In the genomic region with DNA sequence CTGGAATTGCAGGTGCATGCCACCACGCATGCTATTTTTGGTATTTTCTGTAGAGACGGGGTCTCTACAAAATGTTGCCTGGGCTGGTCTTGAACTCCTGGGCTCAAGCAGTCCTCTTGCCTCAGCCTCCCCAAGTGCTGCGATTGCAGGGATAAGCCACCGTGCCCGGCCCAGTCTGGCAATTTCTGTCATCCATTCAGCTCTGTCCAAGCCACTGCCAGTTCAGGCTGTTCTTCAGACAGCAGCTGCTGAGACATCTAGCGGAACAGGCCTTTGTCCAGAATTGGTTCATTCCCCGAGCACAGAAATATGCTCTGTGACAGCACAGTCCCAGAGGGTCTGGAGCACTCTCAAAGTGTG, we compare ENCODE assay signal across 29 cellular contexts. TPM values are rescaled to one million over a fixed set of nuclear protein-coding genes. Genes with fewer than 3 reads are reported as not detected.
DNase-seq lines count a peak whose midpoint lies in the region; ATAC-seq, FAIRE-seq and TF ChIP-seq lines count a peak whose summit lies in the region.
"Had no signal": no experiment of that assay in that cellular context is flagged by ENCODE, and none has a peak within 500 bp of the region (broad histone marks: within the 10 kb centered on the region; RNA-seq: fewer than 3 reads in every experiment).

No MANE protein-coding gene starts in this region.

- no peak for FAIRE-seq in kidney (lab: Jason Lieb, UNC)
- no peak for FAIRE-seq in pancreas (lab: Jason Lieb, UNC)
- FAIRE-seq: A204.1 had no signal

- no peak overlapping the region for H3K18ac ChIP-seq in mesendoderm (ENCODE audit: low read length)

- no peak overlapping the region for H3K4me3 ChIP-seq in cardiac muscle cell
- H3K4me3 ChIP-seq in right atrium auricular region = no peak overlapping the region
- no peak overlapping the region for H3K4me3 ChIP-seq in kidney (ENCODE audit: low read length in 2 of 2)
- H3K4me3 ChIP-seq in pancreas = no peak overlapping the region
- H3K4me3 ChIP-seq in mesendoderm (ENCODE audit: low read length) = no peak overlapping the region
- H3K4me3 ChIP-seq: body of pancreas, colonic mucosa, MG63, SK-N-MC had no signal

- H3K4me2 ChIP-seq in mesendoderm (ENCODE audit: low read length) = no peak overlapping the region

- no peak overlapping the region for H2AK5ac ChIP-seq in mesendoderm (ENCODE audit: low read length)

- DNase-seq in cardiac muscle cell (ENCODE audit: low read depth in 1 of 2, low spot score in 1 of 2) (no peak), right atrium auricular region (ENCODE audit: low spot score) (no peak), kidney (no peak), pancreas (no peak), ACHN (no peak), mesendoderm (no peak)
- DNase-seq in activated naive CD4-positive, alpha-beta T cell treated with anti-CD3 and anti-CD28 coated beads, Interleukin-2, amount 50 U/mL, for 72 hours (ENCODE audit: low spot score in 2 of 2) = no peak
- DNase-seq: activated CD4-positive, alpha-beta T cell treated with anti-CD3 and anti-CD28 coated beads for 1 hour; activated CD8-positive, alpha-beta T cell treated with anti-CD3 and anti-CD28 coated beads for 36 hours; activated gamma-delta T cell treated with Interleukin-2 at 50 U/mL for 16 hours; colonic mucosa; DMS79 treated with DMSO at 0.1 percent for 48 hours; effector memory CD8-positive, alpha-beta T cell; foreskin melanocyte; KBM-7; MG63; naive B cell; NCI-H2107; NCI-H526; T-helper 17 cell had no signal

- H2BK5ac ChIP-seq in mesendoderm (ENCODE audit: low read length) = no peak overlapping the region

- no peak overlapping the region for H2BK15ac ChIP-seq in mesendoderm (replicated peaks; ENCODE audit: low read depth)

- no peak overlapping the region for H3K4ac ChIP-seq in mesendoderm (ENCODE audit: low read depth, low read length)

- peak in 3 of 4 donors; percentile 18 to 38 (median 19) for ATAC-seq in pancreas
- no peak for ATAC-seq in GM19452 (IDR thresholded peaks at IDR 0.05; ENCODE audit: unreplicated experiment)
- ATAC-seq in activated naive CD4-positive, alpha-beta T cell treated with anti-CD3 and anti-CD28 coated beads, Interleukin-2, amount 50 U/mL, for 72 hours = no peak
- ATAC-seq: activated CD8-positive, alpha-beta T cell treated with anti-CD3 and anti-CD28 coated beads for 36 hours; effector memory CD8-positive, alpha-beta T cell; esophagus mucosa; T-helper 17 cell had no signal

- H3K36me3 ChIP-seq in cardiac muscle cell (no peaks in the 10 kb centered on the region), right atrium auricular region (no peaks in the 10 kb centered on the region), kidney (ENCODE audit: control insufficient read depth in 1 of 2, insufficient read depth in 2 of 2, low read length in 2 of 2) (no peaks in the 10 kb centered on the region), pancreas (no peaks in the 10 kb centered on the region), mesendoderm (ENCODE audit: control insufficient read depth, insufficient read depth, low read length) (no peaks in the 10 kb centered on the region)
- H3K36me3 ChIP-seq: colonic mucosa, MG63 had no signal

- no peaks in the 10 kb centered on the region for H3K79me2 ChIP-seq in mesendoderm (ENCODE audit: control insufficient read depth, insufficient read depth, low read length)

- H3K56ac ChIP-seq in mesendoderm (ENCODE audit: low read length) = no peak overlapping the region

- no peaks in the 10 kb centered on the region for H3K9me3 ChIP-seq in cardiac muscle cell (ENCODE audit: low read depth)
- no peaks in the 10 kb centered on the region for H3K9me3 ChIP-seq in right atrium auricular region
- no peaks in the 10 kb centered on the region for H3K9me3 ChIP-seq in kidney (ENCODE audit: control insufficient read depth in 1 of 2, low read length in 2 of 2)
- no peaks in the 10 kb centered on the region for H3K9me3 ChIP-seq in pancreas
- H3K9me3 ChIP-seq: body of pancreas, Caco-2, colonic mucosa, MG63 had no signal

- H4K8ac ChIP-seq in mesendoderm (ENCODE audit: low read depth, low read length) = no peak overlapping the region

- intact Hi-C loops in kidney (cut with DNase I) (no loop called here), pancreas (cut with DNase I) (loop anchor here in 1 of 3 donors (10.0 kb wide), 1 partner anchor 96 kb away; no protein-coding TSS in a partner anchor)

- H3K27ac ChIP-seq in cardiac muscle cell (peak overlapping the region; percentile 89), right atrium auricular region (no peak overlapping the region), kidney (ENCODE audit: low read depth in 2 of 2, low read length in 2 of 2) (peak overlapping the region; percentile 71 to 95), pancreas (peak overlapping the region in 1 of 4 donors; percentile 54), mesendoderm (ENCODE audit: low read depth, low read length) (no peak overlapping the region)
- H3K27ac ChIP-seq: colonic mucosa, SK-N-MC had no signal

- peaks cover under 1% of the 10 kb centered on the region for H3K27me3 ChIP-seq in cardiac muscle cell
- no peaks in the 10 kb centered on the region for H3K27me3 ChIP-seq in right atrium auricular region
- peaks cover 0 to 5% (median 0%) of the 10 kb centered on the region in 4 donors for H3K27me3 ChIP-seq in pancreas
- H3K27me3 ChIP-seq in mesendoderm (ENCODE audit: insufficient read depth, low read length, poor library complexity) = peaks cover 6% of the 10 kb centered on the region
- H3K27me3 ChIP-seq: MG63 had no signal

- WGBS in pancreas, 2 donors = 73 to 79% methylated on average over 7 of the region's 7 CpGs
- no CpG with 5 or more reads among the region's 7 CpGs for WGBS in mesendoderm (ENCODE audit: extremely low coverage, insufficient coverage, low lambda C conversion rate)

- no peak overlapping the region for H2BK120ac ChIP-seq in mesendoderm (ENCODE audit: low read depth, low read length)

- H3K4me1 ChIP-seq in cardiac muscle cell (ENCODE audit: low read depth) (peaks cover 20% of the 10 kb centered on the region), right atrium auricular region (peaks cover 0 to 7% of the 10 kb centered on the region in 2 donors), kidney (ENCODE audit: control insufficient read depth in 1 of 2, insufficient read depth in 1 of 2, low read depth in 1 of 2, low read length in 2 of 2) (peaks cover 6 to 26% of the 10 kb centered on the region in 2 donors), pancreas (peaks cover 0 to 3% (median 0%) of the 10 kb centered on the region in 3 donors), mesendoderm (ENCODE audit: control insufficient read depth, low read depth, low read length) (no peaks in the 10 kb centered on the region)
- H3K4me1 ChIP-seq: colonic mucosa had no signal

- in situ Hi-C loops in ACHN (cut with HindIII; ENCODE audit: low pct_ligation_motif_present, low pct_unique_long_range_greater_than_20kb, low sequenced_read_pairs) = no loop called here

- no peak overlapping the region for H4K5ac ChIP-seq in mesendoderm (ENCODE audit: low read length)

- no peak overlapping the region for H3K27ac Mint-ChIP-seq in activated naive CD4-positive, alpha-beta T cell treated with anti-CD3 and anti-CD28 coated beads, Interleukin-2, amount 50 U/mL, for 72 hours
- H3K27ac Mint-ChIP-seq: activated CD8-positive, alpha-beta T cell treated with anti-CD3 and anti-CD28 coated beads for 36 hours; effector memory CD8-positive, alpha-beta T cell; memory B cell; naive B cell; T-helper 17 cell; type B pancreatic cell had no signal

- no peak overlapping the region for H3K23ac ChIP-seq in mesendoderm (ENCODE audit: low read length)

- H3K36me3 Mint-ChIP-seq in activated naive CD4-positive, alpha-beta T cell treated with anti-CD3 and anti-CD28 coated beads, Interleukin-2, amount 50 U/mL, for 72 hours = no peaks in the 10 kb centered on the region
- H3K36me3 Mint-ChIP-seq: memory B cell, naive B cell, type B pancreatic cell had no signal

- no peaks in the 10 kb centered on the region for H3K9me3 Mint-ChIP-seq in activated naive CD4-positive, alpha-beta T cell treated with anti-CD3 and anti-CD28 coated beads, Interleukin-2, amount 50 U/mL, for 72 hours
- H3K9me3 Mint-ChIP-seq: activated CD8-positive, alpha-beta T cell treated with anti-CD3 and anti-CD28 coated beads for 36 hours; effector memory CD8-positive, alpha-beta T cell; memory B cell; naive B cell; type B pancreatic cell had no signal

- H3K9ac ChIP-seq in kidney (ENCODE audit: low read length in 2 of 2) (peak overlapping the region in 1 of 2 donors; percentile 62), mesendoderm (ENCODE audit: low read length) (no peak overlapping the region)

- TF ChIP-seq CTCF in cardiac muscle cell (IDR thresholded peaks at IDR 0.05; ENCODE audit: low read depth, low read length) (no peak), right atrium auricular region (IDR thresholded peaks at IDR 0.05) (no peak), kidney (IDR thresholded peaks at IDR 0.05; ENCODE audit: borderline replicate concordance, extremely low read depth, insufficient read depth) (no peak), pancreas (IDR thresholded peaks at IDR 0.05) (no peak)

- H3K79me1 ChIP-seq in mesendoderm (ENCODE audit: low read length) = no peaks in the 10 kb centered on the region

RNA-seq across cellular contexts. Expression of a gene that starts 5.4 kb away (rescaled TPM):
- 16.0 and 48.6 TPM in 2 replicates for total RNA-seq in cardiac muscle cell
- polyA plus RNA-seq in cardiac muscle cell = 15.5 and 19.7 TPM in 2 replicates
- 1 to 10 TPM; 2.2 to 4.9 TPM for total RNA-seq in right atrium auricular region
- 26.0 TPM for total RNA-seq in kidney
- 94.8 TPM for polyA plus RNA-seq in kidney (ENCODE audit: insufficient read depth, low read depth, low replicate concordance)
- total RNA-seq in pancreas = under 1 TPM in 5 of 6 donors, not detected in 1; 0.12 to 0.97 (median 0.73) TPM
- under 1 TPM; 0.14 to 0.49 TPM for polyA plus RNA-seq in pancreas
- total RNA-seq in activated naive CD4-positive, alpha-beta T cell treated with anti-CD3 and anti-CD28 coated beads, Interleukin-2, amount 50 U/mL, for 72 hours = under 1 TPM; 0.14 TPM
- polyA plus RNA-seq in mesendoderm (2013, experiment 1 of 2) = 4.6 TPM
- 4.6 TPM for polyA plus RNA-seq in mesendoderm (2013, experiment 2 of 2)
- total RNA-seq: body of pancreas, HT1080, T-helper 17 cell had no signal

Comparison
In these comparisons a context has a peak if more than half of its experiments do, and no peak if none do; other contexts are left out.
1. H3K27ac ChIP-seq: peak in cardiac muscle cell (single experiment) and kidney (2 of 2); none in right atrium auricular region (0 of 2) and mesendoderm (single experiment).
2. ATAC-seq: peak in pancreas (3 of 4); none in GM19452 (single experiment) and activated naive CD4-positive, alpha-beta T cell treated with anti-CD3 and anti-CD28 coated beads, Interleukin-2, amount 50 U/mL, for 72 hours (0 of 2).